In the genomic region with DNA sequence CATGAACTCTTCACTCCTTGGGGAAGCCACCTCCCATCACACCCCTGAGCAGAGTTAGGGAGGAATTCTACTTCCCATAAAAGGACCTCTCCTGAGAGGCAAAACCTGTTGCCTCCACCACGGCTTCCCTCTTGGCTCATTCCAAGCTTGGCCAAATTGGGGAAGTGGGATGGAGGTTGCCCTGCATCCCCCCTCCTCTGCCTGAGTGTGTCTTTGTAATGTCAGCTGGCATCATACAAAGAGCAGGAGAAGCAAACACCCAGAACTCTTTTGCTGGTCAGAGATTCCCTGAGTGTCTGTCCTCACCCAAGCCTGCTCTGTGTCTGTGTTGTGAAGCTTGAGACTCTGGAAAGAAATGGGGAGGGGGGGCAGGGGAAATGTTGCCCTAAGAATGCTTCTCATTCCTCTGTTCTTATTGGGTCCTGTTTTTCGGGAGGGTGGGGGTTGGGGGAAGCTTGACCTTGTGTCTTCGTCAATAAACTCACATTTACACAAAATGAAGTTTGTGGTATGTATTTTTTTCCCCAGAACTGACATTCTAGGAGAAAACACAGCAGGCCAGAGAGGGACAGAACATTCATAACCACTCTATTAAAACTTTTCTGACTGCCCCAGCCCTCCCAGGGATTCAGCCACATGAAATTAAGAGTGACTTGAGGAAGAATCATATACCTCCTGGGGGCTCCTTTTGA, we compare ENCODE assay signal across 23 cellular contexts. TPM values are rescaled to one million over a fixed set of nuclear protein-coding genes. Genes with fewer than 3 reads are reported as not detected.
DNase-seq lines count a peak whose midpoint lies in the region; ATAC-seq and TF ChIP-seq lines count a peak whose summit lies in the region.
"Had no signal": no experiment of that assay in that cellular context is flagged by ENCODE, and none has a peak within 500 bp of the region (broad histone marks: within the 10 kb centered on the region; RNA-seq: fewer than 3 reads in every experiment).

No MANE protein-coding gene starts in this region.

- H3K9ac ChIP-seq in SK-N-SH (no peak overlapping the region), skeletal muscle satellite cell (ENCODE audit: low read depth, low read length) (no peak overlapping the region)

- H3K79me2 ChIP-seq in SK-N-SH (ENCODE audit: insufficient read depth) = no peaks in the 10 kb centered on the region

- H3F3A ChIP-seq in SK-N-SH (replicated peaks; ENCODE audit: insufficient read depth) = peaks cover 15% of the 10 kb centered on the region

- H3K9me3 ChIP-seq in SK-N-SH (no peaks in the 10 kb centered on the region), gastroesophageal sphincter (no peaks in the 10 kb centered on the region), skeletal muscle satellite cell (replicated peaks; ENCODE audit: low read length) (no peaks in the 10 kb centered on the region)
- H3K9me3 ChIP-seq: HAP-1, pancreas, thyroid gland had no signal

- H3K27me3 Mint-ChIP-seq in HFFc6 (ENCODE audit: insufficient read depth) = peaks cover 5% of the 10 kb centered on the region; the same call in 1 of the 2 replicates
- H3K27me3 Mint-ChIP-seq: CD4-positive, alpha-beta T cell; central memory CD8-positive, alpha-beta T cell had no signal

- peak in 1 of 2 experiments; percentile 11; a peak in 1 of 4 replicates for TF ChIP-seq EP300 in SK-N-SH (IDR thresholded peaks at IDR 0.05; ENCODE audit: borderline replicate concordance in 1 of 2, low read depth in 1 of 2, low read length in 1 of 2)
- TF ChIP-seq EP300 in gastroesophageal sphincter (IDR thresholded peaks at IDR 0.05) = no peak

- H3K27ac Mint-ChIP-seq in HFFc6 = peak overlapping the region; percentile 86
- H3K27ac Mint-ChIP-seq: activated CD8-positive, alpha-beta T cell treated with anti-CD3 and anti-CD28 coated beads, Interleukin-2, amount 10 ng/mL, durations not matched to agents 7 days and 5 days; activated T-helper 1 cell treated with anti-CD3 and anti-CD28 coated beads, Interleukin-12 subunit alpha, Interleukin-12 subunit beta, Interleukin-2, Interleukin-4 antibody, amounts not matched to agents 30 ng/mL and 10 ng/mL and 1 ng/mL, durations not matched to agents 14 hours and 24 hours and 36 hours; CD4-positive, alpha-beta T cell had no signal

- H3K36me3 ChIP-seq in SK-N-SH (replicated peaks in 1 of 2; ENCODE audit: control insufficient read depth in 1 of 2, insufficient read depth in 2 of 2, low read length in 1 of 2) (peaks cover 25 to 47% of the 10 kb centered on the region in 2 experiments), gastroesophageal sphincter (peaks cover 0 to 57% of the 10 kb centered on the region in 2 donors), skeletal muscle satellite cell (ENCODE audit: insufficient read depth, low read length) (peaks cover 43% of the 10 kb centered on the region)

- no peak overlapping the region for H3K4me3 ChIP-seq in SK-N-SH (ENCODE audit: low read depth in 2 of 2, low read length in 1 of 2)
- no peak overlapping the region for H3K4me3 ChIP-seq in gastroesophageal sphincter
- no peak overlapping the region for H3K4me3 ChIP-seq in skeletal muscle satellite cell (ENCODE audit: low read length)
- H3K4me3 ChIP-seq: HAP-1, pancreas, thyroid gland had no signal

- H3K27me3 ChIP-seq in SK-N-SH (ENCODE audit: insufficient read depth) = no peaks in the 10 kb centered on the region
- H3K27me3 ChIP-seq in gastroesophageal sphincter = no peaks in the 10 kb centered on the region
- no peaks in the 10 kb centered on the region for H3K27me3 ChIP-seq in skeletal muscle satellite cell (ENCODE audit: control insufficient read depth, insufficient read depth, low read length)
- H3K27me3 ChIP-seq: pancreas, thyroid gland had no signal

- peaks cover 7% of the 10 kb centered on the region for H4K20me1 ChIP-seq in SK-N-SH (ENCODE audit: insufficient read depth)

- CTCF ChIA-PET in SK-N-SH (lab: Yijun Ruan, JAX) = interaction anchor here (0.6 to 3.2 kb wide), 4 partner anchors 22 to 113 kb away, joined by 3 to 16 read pairs (median 4); no protein-coding TSS in a partner anchor

- no peak overlapping the region for H2AFZ ChIP-seq in SK-N-SH (ENCODE audit: low read depth)

- H3K4me1 ChIP-seq in SK-N-SH (ENCODE audit: control insufficient read depth in 1 of 2, insufficient read depth in 2 of 2, low read depth in 1 of 2, low read length in 1 of 2) (peaks cover 16 to 21% of the 10 kb centered on the region in 2 experiments; a peak in 3 of 4 replicates), gastroesophageal sphincter (peaks cover 8 to 48% (median 18%) of the 10 kb centered on the region in 3 donors), skeletal muscle satellite cell (ENCODE audit: control insufficient read depth, insufficient read depth, low read length) (peaks cover 23% of the 10 kb centered on the region)

- H3K4me1 Mint-ChIP-seq in HFFc6 (ENCODE audit: low read depth) = peaks cover 46% of the 10 kb centered on the region

- TF ChIP-seq POLR2A in gastroesophageal sphincter (IDR thresholded peaks at IDR 0.05) (no peak), erythroblast (IDR thresholded peaks at IDR 0.05; ENCODE audit: low read length) (no peak)

- TF ChIP-seq CTCF in HFFc6 (IDR thresholded peaks at IDR 0.05) = no peak
- TF ChIP-seq CTCF in SK-N-SH (IDR thresholded peaks at IDR 0.05) = no peak
- TF ChIP-seq CTCF in gastroesophageal sphincter (IDR thresholded peaks at IDR 0.05) = no peak

- peak overlapping the region; percentile 66 for H3K4me2 ChIP-seq in SK-N-SH
- peak overlapping the region; percentile 0 for H3K4me2 ChIP-seq in skeletal muscle satellite cell (ENCODE audit: low read length)

- ATAC-seq in gastroesophageal sphincter = peak; percentile 3
- ATAC-seq: activated CD8-positive, alpha-beta T cell treated with anti-CD3 and anti-CD28 coated beads, Interleukin-2, amount 10 ng/mL, durations not matched to agents 7 days and 5 days had no signal

- POLR2A ChIA-PET in SK-N-SH (lab: Yijun Ruan, JAX) = no interaction called here

- H3K27ac ChIP-seq in SK-N-SH (ENCODE audit: low read depth in 2 of 2, low read length in 1 of 2) (peak overlapping the region; percentile 67 to 83), gastroesophageal sphincter (peak overlapping the region; percentile 36 to 63 (median 60))
- H3K27ac ChIP-seq: thyroid gland, WERI-Rb-1 had no signal

- no peak for DNase-seq in HFFc6
- no peak for DNase-seq in SK-N-SH
- no peak for DNase-seq in erythroblast (lab: John Stamatoyannopoulos, UW)
- no peak for DNase-seq in activated gamma-delta T cell treated with Interleukin-2 at 50 U/mL for 16 hours
- DNase-seq in superior temporal gyrus (ENCODE audit: extremely low spot score) = no peak
- DNase-seq: activated CD8-positive, alpha-beta T cell treated with anti-CD3 and anti-CD28 coated beads, Interleukin-2, amount 10 ng/mL, durations not matched to agents 7 days and 5 days; CD4-positive, alpha-beta T cell; DND-41; effector CD4-positive, alpha-beta T cell; NCI-H1436 treated with DMSO at 0.1 percent for 48 hours; stimulated activated CD4-positive, alpha-beta T cell treated with anti-CD3 and anti-CD28 coated beads, Interleukin-4, amount 100 ng/mL, for 4 hours; stimulated activated CD8-positive, alpha-beta memory T cell treated with anti-CD3 and anti-CD28 coated beads, Interleukin-4, amount 100 ng/mL, for 48 hours; T-helper 1 cell; WERI-Rb-1 had no signal

- peaks cover 17% of the 10 kb centered on the region for H3K36me3 Mint-ChIP-seq in HFFc6 (ENCODE audit: low read depth)

- H3K4me3 Mint-ChIP-seq in HFFc6 = peak overlapping the region; percentile 14
- H3K4me3 Mint-ChIP-seq: activated CD8-positive, alpha-beta T cell treated with anti-CD3 and anti-CD28 coated beads, Interleukin-2, amount 10 ng/mL, durations not matched to agents 7 days and 5 days; activated T-helper 1 cell treated with anti-CD3 and anti-CD28 coated beads, Interleukin-12 subunit alpha, Interleukin-12 subunit beta, Interleukin-2, Interleukin-4 antibody, amounts not matched to agents 30 ng/mL and 10 ng/mL and 1 ng/mL, durations not matched to agents 14 hours and 24 hours and 36 hours; CD4-positive, alpha-beta T cell; central memory CD8-positive, alpha-beta T cell had no signal

- no peaks in the 10 kb centered on the region for H3K9me3 Mint-ChIP-seq in HFFc6
- H3K9me3 Mint-ChIP-seq: activated T-helper 1 cell treated with anti-CD3 and anti-CD28 coated beads, Interleukin-12 subunit alpha, Interleukin-12 subunit beta, Interleukin-2, Interleukin-4 antibody, amounts not matched to agents 30 ng/mL and 10 ng/mL and 1 ng/mL, durations not matched to agents 14 hours and 24 hours and 36 hours; CD4-positive, alpha-beta T cell; central memory CD8-positive, alpha-beta T cell had no signal

- no peak for TF ChIP-seq RAD21 in SK-N-SH (IDR thresholded peaks at IDR 0.05; ENCODE audit: low read length)

- 71% methylated on average over 3 of the region's 3 CpGs for WGBS in SK-N-SH (ENCODE audit: low lambda C conversion rate)
- 50 to 59% methylated on average over 2 to 3 of the region's 3 CpGs for WGBS in gastroesophageal sphincter (ENCODE audit: low coverage in 1 of 2), 2 donors

- no peaks in the 10 kb centered on the region for H3K9me2 ChIP-seq in SK-N-SH

TF ChIP-seq in SK-N-SH, 30 proteins besides CTCF, POLR2A, EP300 and RAD21:
- TF ChIP-seq POLR2AphosphoS5 (IDR thresholded peaks at IDR 0.05; ENCODE audit: low read depth, low read length) (no peak), TCF12 (IDR thresholded peaks at IDR 0.05) (peak; percentile 52; the same call in 1 of the 2 replicates), NRF1 (IDR thresholded peaks at IDR 0.05; ENCODE audit: low read depth, low read length) (no peak)
TF ChIP-seq in SK-N-SH: peak in this region for 1.

RNA-seq across cellular contexts. Expression of a gene that starts 5.4 kb away (rescaled TPM):
- 1 to 10 TPM; 1.7 to 5.0 (median 1.8) TPM for total RNA-seq in HFFc6 (2021; fragmentation: NEBNext Ultra II Directional; extraction: Animal tissue kit (Norgen Biotek cat#: 25700))
- 4.2 and 4.3 TPM in 2 replicates for polyA plus RNA-seq in SK-N-SH (2012; rRNA removed)
- 2.2 and 3.8 TPM in 2 replicates for polyA plus RNA-seq in SK-N-SH (2012; cell fraction: cytosol; rRNA removed)
- 6.4 and 8.3 TPM in 2 replicates for polyA plus RNA-seq in SK-N-SH (2012; cell fraction: nucleus; rRNA removed)
- 10 to 100 TPM in 3 of 4 donors, 1 to 10 TPM in 1; 4.2 to 25.9 (median 15.4) TPM for total RNA-seq in gastroesophageal sphincter
- 0.22 and 0.25 TPM in 2 replicates for total RNA-seq in skeletal muscle satellite cell (2012; rRNA removed)

RNA-seq across cellular contexts. Expression of a gene that starts 27.0 kb away (rescaled TPM):
- total RNA-seq in HFFc6 (2021; fragmentation: NEBNext Ultra II Directional; extraction: Animal tissue kit (Norgen Biotek cat#: 25700)) = not detected
- 0.02 TPM in 1 of 2 replicates, not detected in the other for polyA plus RNA-seq in SK-N-SH (2012; rRNA removed)
- polyA plus RNA-seq in SK-N-SH (2012; cell fraction: cytosol; rRNA removed) = 0.01 TPM in 2 replicates
- polyA plus RNA-seq in SK-N-SH (2012; cell fraction: nucleus; rRNA removed) = 0.08 and 0.10 TPM in 2 replicates
- total RNA-seq in gastroesophageal sphincter = 1 to 10 TPM in 1 of 4 donors, not detected in 3; 1.5 TPM
- under 0.01 TPM in 1 of 2 replicates, not detected in the other for total RNA-seq in skeletal muscle satellite cell (2012; rRNA removed)
- total RNA-seq: activated CD8-positive, alpha-beta T cell treated with anti-CD3 and anti-CD28 coated beads, Interleukin-2, amount 10 ng/mL, durations not matched to agents 7 days and 5 days; mucosa of gallbladder; thyroid gland had no signal

RNA-seq across cellular contexts. Expression of a gene that starts 34.6 kb away (rescaled TPM):
- not detected for total RNA-seq in HFFc6 (2021; fragmentation: NEBNext Ultra II Directional; extraction: Animal tissue kit (Norgen Biotek cat#: 25700))
- 0.05 TPM in 1 of 2 replicates, not detected in the other for polyA plus RNA-seq in SK-N-SH (2012; rRNA removed)
- polyA plus RNA-seq in SK-N-SH (2012; cell fraction: cytosol; rRNA removed) = 0.03 and 0.04 TPM in 2 replicates
- polyA plus RNA-seq in SK-N-SH (2012; cell fraction: nucleus; rRNA removed) = not detected in 2 replicates
- not detected for total RNA-seq in gastroesophageal sphincter
- not detected in 2 replicates for total RNA-seq in skeletal muscle satellite cell (2012; rRNA removed)
- total RNA-seq: activated CD8-positive, alpha-beta T cell treated with anti-CD3 and anti-CD28 coated beads, Interleukin-2, amount 10 ng/mL, durations not matched to agents 7 days and 5 days; activated T-helper 1 cell treated with anti-CD3 and anti-CD28 coated beads, Interleukin-12 subunit alpha, Interleukin-12 subunit beta, Interleukin-2, Interleukin-4 antibody, amounts not matched to agents 30 ng/mL and 10 ng/mL and 1 ng/mL, durations not matched to agents 14 hours and 24 hours and 36 hours; CD4-positive, alpha-beta T cell; left cardiac atrium; mucosa of gallbladder had no signal
